20 cellular contexts compared by ENCODE assay signal in the genomic region with DNA sequence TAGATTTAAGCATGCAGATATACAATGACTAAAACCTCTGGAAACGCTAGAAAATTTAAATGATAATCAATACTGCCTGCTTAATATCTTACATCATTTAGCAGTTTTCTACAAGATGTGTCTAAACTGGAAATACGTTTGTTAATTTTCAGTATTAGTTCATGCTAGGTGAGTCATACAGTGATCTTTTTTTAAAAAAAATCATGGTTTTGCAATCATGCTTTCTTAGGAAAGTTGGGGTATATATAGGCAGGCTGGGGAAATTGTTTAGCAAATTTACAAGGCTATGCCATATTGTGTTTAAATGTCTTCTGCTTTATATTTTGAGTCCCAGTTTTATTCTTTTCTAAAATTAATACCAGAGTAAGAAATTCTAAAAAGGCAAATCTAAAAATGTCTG.
A peak's percentile ranks its signal among the peaks of the same experiment; 100 is the strongest.
DNase-seq lines count a peak whose midpoint lies in the region; ATAC-seq and TF ChIP-seq lines count a peak whose summit lies in the region.
"Had no signal": no experiment of that assay in that cellular context is flagged by ENCODE, and none has a peak within 500 bp of the region (broad histone marks: within the 10 kb centered on the region; RNA-seq: fewer than 3 reads in every experiment).

No MANE protein-coding gene starts in this region.

- H3K36me3 ChIP-seq in adipocyte (ENCODE audit: control insufficient read depth, insufficient read depth, low read length, severe bottlenecking) (no peaks in the 10 kb centered on the region), transverse colon (no peaks in the 10 kb centered on the region)
- H3K36me3 ChIP-seq: Peyer's patch had no signal

- no peak overlapping the region for H3K9ac ChIP-seq in adipocyte (ENCODE audit: low read length)

- 43 to 52% methylated on average over 2 of the region's 2 CpGs for WGBS in transverse colon (ENCODE audit: low coverage in 1 of 2), 2 donors

- no peak for TF ChIP-seq POLR2A in transverse colon (IDR thresholded peaks at IDR 0.05)

- H3K9me3 ChIP-seq in adipocyte (ENCODE audit: control insufficient read depth, low read length), result peaks cover 19% of the 10 kb centered on the region
- no peaks in the 10 kb centered on the region for H3K9me3 ChIP-seq in transverse colon
- H3K9me3 ChIP-seq: Peyer's patch had no signal

- H3K4me3 ChIP-seq in adipocyte (ENCODE audit: low read length), result no peak overlapping the region
- H3K4me3 ChIP-seq in fibroblast of mammary gland (ENCODE audit: control insufficient read depth, low read depth, low read length), result no peak overlapping the region
- no peak overlapping the region for H3K4me3 ChIP-seq in transverse colon
- H3K4me3 ChIP-seq: Peyer's patch had no signal

- H3K4me1 ChIP-seq in adipocyte (ENCODE audit: control insufficient read depth, insufficient read depth, low read length), result peaks cover 13% of the 10 kb centered on the region
- H3K4me1 ChIP-seq in transverse colon, result no peaks in the 10 kb centered on the region
- H3K4me1 ChIP-seq: Peyer's patch had no signal

- H3K27me3 ChIP-seq in adipocyte (replicated peaks; ENCODE audit: control insufficient read depth, insufficient read depth, low read length) (no peaks in the 10 kb centered on the region), transverse colon (no peaks in the 10 kb centered on the region)
- H3K27me3 ChIP-seq: Peyer's patch had no signal

- H3K27ac ChIP-seq in transverse colon, result no peak overlapping the region
- H3K27ac ChIP-seq: 22Rv1, Peyer's patch had no signal

- TF ChIP-seq CTCF in fibroblast of mammary gland (conservative IDR thresholded peaks at IDR 0.05; ENCODE audit: control insufficient read depth, insufficient read depth, low read depth, low read length), result no peak
- no peak for TF ChIP-seq CTCF in transverse colon (IDR thresholded peaks at IDR 0.05)

- in situ Hi-C loops in transverse colon (cut with MboI; ENCODE audit: low pct_ligation_motif_present in 1 of 4, low pct_unique_long_range_greater_than_20kb in 1 of 4, low sequenced_read_pairs in 3 of 4), result no loop called here

- intact Hi-C loops in transverse colon (cut with DNase I; ENCODE audit: low total_unique reads), result no loop called here

- ATAC-seq in HG02642 (IDR thresholded peaks at IDR 0.05; ENCODE audit: poor library complexity, unreplicated experiment), result no peak
- ATAC-seq: CD8-positive, alpha-beta T cell had no signal

- DNase-seq in NOMO-1 (lab: John Stamatoyannopoulos, UW; ENCODE audit: unreplicated experiment in 2 of 2), result peak; percentile 14 to 77
- DNase-seq in NOMO-1 treated with dmso at 0.1 percent for 144 hours (lab: John Stamatoyannopoulos, UW; ENCODE audit: unreplicated experiment), result no peak
- DNase-seq in adipocyte (ENCODE audit: low read depth), result peak; percentile 50
- peak; percentile 55 for DNase-seq in fibroblast of mammary gland (ENCODE audit: low read depth)
- peak; percentile 32 for DNase-seq in superior temporal gyrus (ENCODE audit: extremely low spot score)
- DNase-seq in middle frontal gyrus (ENCODE audit: extremely low spot score, low spot score), result no peak
- DNase-seq in transverse colon, result no peak
- DNase-seq: CD8-positive, alpha-beta T cell; DND-41; GF-D8; KG1; MM.1S; NCI-H1436; NCI-H2081; NCI-H526; NK-92 treated with Interleukin-12 subunit alpha and Interleukin-12 subunit beta, amount 100 ng/mL, for 24 hours; Peyer's patch; SHP77 had no signal

- TF ChIP-seq EP300 in transverse colon (IDR thresholded peaks at IDR 0.05; ENCODE audit: low read depth), result no peak

Comparison
In these comparisons a context has a peak if more than half of its experiments do, and no peak if none do; other contexts are left out.
1. DNase-seq: peak in NOMO-1 (2 of 2), adipocyte (single experiment), fibroblast of mammary gland (single experiment) and superior temporal gyrus (single experiment); none in NOMO-1 treated with dmso at 0.1 percent for 144 hours (single experiment), middle frontal gyrus (single experiment) and transverse colon (single experiment).